13 cellular contexts compared by ENCODE assay signal in the genomic region with DNA sequence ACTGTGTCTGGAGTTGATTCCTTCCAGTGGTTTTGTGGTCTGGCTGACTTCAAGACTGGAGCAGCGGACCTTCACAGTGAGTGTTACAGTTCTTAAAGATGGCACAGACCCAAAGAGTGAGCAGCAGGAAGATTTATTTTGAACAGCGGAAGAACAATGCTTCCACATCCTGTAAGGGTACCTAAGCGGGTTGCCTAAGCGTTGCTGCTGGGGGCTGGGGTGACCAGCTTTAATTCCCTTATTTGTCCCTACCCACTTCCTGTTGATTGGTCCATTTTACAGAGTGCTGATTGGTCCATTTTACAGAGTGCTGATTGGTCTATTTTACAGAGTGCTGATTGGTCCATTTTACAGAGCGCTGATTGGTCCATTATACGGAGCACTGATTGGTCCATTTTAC. TPM values are rescaled to one million over a fixed set of nuclear protein-coding genes. Genes with fewer than 3 reads are reported as not detected.
DNase-seq lines count a peak whose midpoint lies in the region; ATAC-seq and TF ChIP-seq lines count a peak whose summit lies in the region.
"Had no signal": no experiment of that assay in that cellular context is flagged by ENCODE, and none has a peak within 500 bp of the region (broad histone marks: within the 10 kb centered on the region; RNA-seq: fewer than 3 reads in every experiment).

No MANE protein-coding gene starts in this region.

- DNase-seq in stimulated activated naive CD4-positive, alpha-beta T cell (lab: John Stamatoyannopoulos, UW), result peak in 4 of 6 experiments; percentile 0 to 56 (median 54)
- no peak for DNase-seq in stimulated activated naive CD4-positive, alpha-beta T cell treated with Interleukin-2 at 50 U/mL for 16 hours (lab: John Stamatoyannopoulos, UW)
- DNase-seq in activated naive CD8-positive, alpha-beta T cell treated with anti-CD3 and anti-CD28 coated beads, Interleukin-2, amount 50 U/mL, for 24 hours, result no peak
- peak; percentile 87 for DNase-seq in glomerular visceral epithelial cell (ENCODE audit: extremely low spot score)
- no peak for DNase-seq in mesenteric fat pad (ENCODE audit: low spot score)
- DNase-seq in RKO (ENCODE audit: low spot score), result no peak
- no peak for DNase-seq in left ventricle myocardium inferior
- DNase-seq in stimulated activated CD8-positive, alpha-beta memory T cell treated with anti-CD3 and anti-CD28 coated beads, Interleukin-4, amount 100 ng/mL, for 48 hours, result no peak
- DNase-seq: activated CD4-positive, CD25-positive, alpha-beta regulatory T cell treated with anti-CD3 and anti-CD28 coated beads, Interleukin-2, amount 50 U/mL, for 72 hours; aorta; C1 segment of cervical spinal cord had no signal

- H3K4me1 ChIP-seq in left ventricle myocardium inferior, result no peaks in the 10 kb centered on the region

- peaks cover 2% of the 10 kb centered on the region for H3K4me1 Mint-ChIP-seq in activated naive CD8-positive, alpha-beta T cell treated with anti-CD3 and anti-CD28 coated beads, Interleukin-2, amount 50 U/mL, for 24 hours

- no peaks in the 10 kb centered on the region for H3K27me3 ChIP-seq in left ventricle myocardium inferior (ENCODE audit: low read depth)

- no peaks in the 10 kb centered on the region for H3K36me3 Mint-ChIP-seq in activated naive CD8-positive, alpha-beta T cell treated with anti-CD3 and anti-CD28 coated beads, Interleukin-2, amount 50 U/mL, for 24 hours (ENCODE audit: low read depth)

- no peaks in the 10 kb centered on the region for H3K9me3 ChIP-seq in left ventricle myocardium inferior (replicated peaks)

- intact Hi-C loops in left ventricle myocardium inferior (cut with micrococcal nuclease), result no loop called here

- peaks cover 7% of the 10 kb centered on the region for H3K27me3 Mint-ChIP-seq in activated naive CD8-positive, alpha-beta T cell treated with anti-CD3 and anti-CD28 coated beads, Interleukin-2, amount 50 U/mL, for 24 hours

- no peak overlapping the region for H3K27ac ChIP-seq in left ventricle myocardium inferior (replicated peaks)

- H3K36me3 ChIP-seq in left ventricle myocardium inferior, result no peaks in the 10 kb centered on the region

- H3K4me3 Mint-ChIP-seq in activated naive CD8-positive, alpha-beta T cell treated with anti-CD3 and anti-CD28 coated beads, Interleukin-2, amount 50 U/mL, for 24 hours, result no peak overlapping the region

- H3K9me3 Mint-ChIP-seq in activated naive CD8-positive, alpha-beta T cell treated with anti-CD3 and anti-CD28 coated beads, Interleukin-2, amount 50 U/mL, for 24 hours, result peaks cover 20% of the 10 kb centered on the region

- no peak overlapping the region for H3K4me3 ChIP-seq in left ventricle myocardium inferior

- TF ChIP-seq CTCF in left ventricle myocardium inferior (IDR thresholded peaks at IDR 0.05; ENCODE audit: borderline replicate concordance), result no peak

- no peak overlapping the region for H3K27ac Mint-ChIP-seq in activated naive CD8-positive, alpha-beta T cell treated with anti-CD3 and anti-CD28 coated beads, Interleukin-2, amount 50 U/mL, for 24 hours

- ATAC-seq in activated naive CD8-positive, alpha-beta T cell treated with anti-CD3 and anti-CD28 coated beads, Interleukin-2, amount 50 U/mL, for 24 hours, result peak; percentile 28

RNA-seq across cellular contexts. Expression of a gene that starts 13.2 kb away (rescaled TPM):
- 2.3 TPM for total RNA-seq in mesenteric fat pad
- total RNA-seq in left ventricle myocardium inferior, result not detected
- total RNA-seq: OCI-LY7, urinary bladder had no signal

RNA-seq across cellular contexts. Expression of a gene that starts 34.8 kb away (rescaled TPM):
- total RNA-seq in mesenteric fat pad (0.90 TPM), left ventricle myocardium inferior (0.22 TPM)
- total RNA-seq: OCI-LY7 had no signal

Comparison
In these comparisons a context has a peak if more than half of its experiments do, and no peak if none do; other contexts are left out.
1. DNase-seq: peak in stimulated activated naive CD4-positive, alpha-beta T cell (4 of 6) and glomerular visceral epithelial cell (single experiment); none in stimulated activated naive CD4-positive, alpha-beta T cell treated with Interleukin-2 at 50 U/mL for 16 hours (single experiment), activated naive CD8-positive, alpha-beta T cell treated with anti-CD3 and anti-CD28 coated beads, Interleukin-2, amount 50 U/mL, for 24 hours (single experiment), mesenteric fat pad (single experiment), RKO (single experiment), left ventricle myocardium inferior (single experiment) and stimulated activated CD8-positive, alpha-beta memory T cell treated with anti-CD3 and anti-CD28 coated beads, Interleukin-4, amount 100 ng/mL, for 48 hours (single experiment).